8 cellular contexts compared by ENCODE assay signal in the genomic region with DNA sequence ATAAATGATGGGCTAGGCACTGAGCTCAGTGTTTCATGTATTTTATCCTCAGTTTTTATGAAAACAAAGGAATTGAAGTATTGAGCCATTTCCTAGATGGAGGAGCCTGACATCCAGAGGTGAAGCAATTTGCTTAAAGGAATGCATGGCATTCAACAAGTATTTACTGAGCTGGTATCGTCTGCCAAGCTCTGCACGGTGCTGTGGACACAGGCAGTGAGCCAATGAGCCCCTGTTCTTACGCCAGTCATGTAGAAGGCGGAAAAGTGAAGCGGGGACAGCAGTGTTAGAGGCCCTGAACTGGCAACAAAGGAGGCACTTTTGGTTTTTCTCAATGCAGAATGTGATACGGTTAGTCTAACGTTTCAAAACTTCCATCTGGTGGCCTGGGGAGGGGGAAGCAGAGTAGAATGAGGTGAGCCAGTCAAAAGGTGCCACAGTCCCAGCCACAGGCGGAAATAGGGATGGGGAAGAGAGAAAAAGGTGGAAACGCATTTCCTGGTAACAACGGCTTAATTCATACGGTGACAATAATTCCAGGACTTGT.
DNase-seq lines count a peak whose midpoint lies in the region; ATAC-seq, FAIRE-seq and TF ChIP-seq lines count a peak whose summit lies in the region.

No MANE protein-coding gene starts in this region.

- peaks cover 0 to 3% (median 0%) of the 10 kb centered on the region in 4 experiments; a peak in 3 of 8 replicates for H3K36me3 ChIP-seq in H1 (ENCODE audit: control insufficient read depth in 2 of 4, insufficient read depth in 4 of 4, low read length in 3 of 4)

- H3K79me2 ChIP-seq in H1 (ENCODE audit: control insufficient read depth in 1 of 2, insufficient read depth in 2 of 2, low read length in 2 of 2), result no peaks in the 10 kb centered on the region

- WGBS in H1 (ENCODE audit: extremely low coverage in 1 of 2, insufficient coverage in 1 of 2, insufficient read length in 1 of 2, insufficient replicate concordance in 2 of 2, low coverage in 1 of 2, low lambda C conversion rate in 2 of 2, missing lambda C conversion rate in 1 of 2), 2 experiments, result 61% methylated on average over 11 of the region's 11 CpGs; no CpG with 5 or more reads in 1 of the 2 experiments

- POLR2A ChIA-PET in AG04449 (lab: Yijun Ruan, JAX), result interaction anchor here (1.0 to 1.6 kb wide), 3 partner anchors 12 to 134 kb away, joined by 3 to 6 read pairs (median 5); a partner anchor contains a TSS
- POLR2A ChIA-PET in H1 (lab: Charles Lee; ENCODE audit: partially characterized antibody), result interaction anchor here (0.6 to 1.8 kb wide), 5 partner anchors 16 to 182 kb away, joined by 3 read pairs; no protein-coding TSS in a partner anchor

- peak overlapping the region; percentile 4; the same call in 1 of the 2 replicates for H2AK5ac ChIP-seq in H1 (ENCODE audit: low read depth, low read length)

- H3K36me3 Mint-ChIP-seq in stimulated activated effector memory CD8-positive, alpha-beta T cell treated with anti-CD3 and anti-CD28 coated beads, Interleukin-12 subunit alpha, Interleukin-12 subunit beta, amount 100 ng/mL, for 72 hours, result peaks cover 39% of the 10 kb centered on the region

- H2BK5ac ChIP-seq in H1 (ENCODE audit: low read depth, low read length), result peak overlapping the region; percentile 14; the same call in 1 of the 2 replicates

- TF ChIP-seq POLR2A in H1 (IDR thresholded peaks at IDR 0.05; ENCODE audit: control extremely low read depth in 1 of 2, low read depth in 2 of 2, low read length in 2 of 2), result no peak

- H2BK20ac ChIP-seq in H1 (ENCODE audit: low read length), result no peak overlapping the region

- H3K9me3 Mint-ChIP-seq in stimulated activated effector memory CD8-positive, alpha-beta T cell treated with anti-CD3 and anti-CD28 coated beads, Interleukin-12 subunit alpha, Interleukin-12 subunit beta, amount 100 ng/mL, for 72 hours, result no peaks in the 10 kb centered on the region

- H3K27ac Mint-ChIP-seq in stimulated activated effector memory CD8-positive, alpha-beta T cell treated with anti-CD3 and anti-CD28 coated beads, Interleukin-12 subunit alpha, Interleukin-12 subunit beta, amount 100 ng/mL, for 72 hours, result no peak overlapping the region

- H3K4me3 Mint-ChIP-seq in stimulated activated effector memory CD8-positive, alpha-beta T cell treated with anti-CD3 and anti-CD28 coated beads, Interleukin-12 subunit alpha, Interleukin-12 subunit beta, amount 100 ng/mL, for 72 hours, result no peak overlapping the region

- H3K18ac ChIP-seq in H1 (ENCODE audit: extremely low read depth, low read length), result no peak overlapping the region

- H3K4me3 ChIP-seq in AG04449 (ENCODE audit: low read depth, low read length) (no peak overlapping the region), H1 (ENCODE audit: extremely low read depth in 1 of 4, insufficient read depth in 2 of 4, low read depth in 3 of 4, low read length in 4 of 4) (no peak overlapping the region)

- CTCF ChIA-PET in AG04449 (lab: Yijun Ruan, JAX) (interaction anchor here (1.1 to 13.3 kb wide), 24 partner anchors 11 to 181 kb away, joined by 3 to 193 read pairs (median 8); a partner anchor contains a TSS), H1 (lab: Charles Lee; ENCODE audit: partially characterized antibody) (interaction anchor here (0.8 to 11.1 kb wide), 37 partner anchors 8 to 412 kb away, joined by 3 to 180 read pairs (median 5); a partner anchor contains a TSS)

- H3K27ac ChIP-seq in H1 (ENCODE audit: low read depth, low read length), result peak overlapping the region; percentile 28; the same call in 1 of the 2 replicates

- H3K9me3 ChIP-seq in H1 (ENCODE audit: insufficient read depth in 2 of 2, low read depth in 1 of 2, low read length in 1 of 2), result no peaks in the 10 kb centered on the region

- H3K23ac ChIP-seq in H1 (ENCODE audit: insufficient read length), result no peak overlapping the region

- H3K56ac ChIP-seq in H1 (replicated peaks; ENCODE audit: insufficient read length, low read depth, low read length), result no peak overlapping the region

- no peak for TF ChIP-seq EP300 in H1 (IDR thresholded peaks at IDR 0.05; ENCODE audit: borderline replicate concordance in 1 of 2, low read depth in 2 of 2, low read length in 2 of 2)

- no peak overlapping the region for H3K14ac ChIP-seq in H1 (ENCODE audit: insufficient read length)

- no peak for TF ChIP-seq RAD21 in H1 (IDR thresholded peaks at IDR 0.05 in 1 of 2, conservative IDR thresholded peaks at IDR 0.05 in 1 of 2; ENCODE audit: low read depth in 2 of 2, low read length in 2 of 2)

- no peaks in the 10 kb centered on the region for H3K27me3 ChIP-seq in H1 (replicated peaks in 1 of 4; ENCODE audit: control insufficient read depth in 3 of 4, extremely low read depth in 1 of 4, insufficient read depth in 3 of 4, low read length in 3 of 4)

- ATAC-seq in GM19463 (IDR thresholded peaks at IDR 0.05; ENCODE audit: unreplicated experiment), result no peak
- no peak for ATAC-seq in stimulated activated effector memory CD8-positive, alpha-beta T cell treated with anti-CD3 and anti-CD28 coated beads, Interleukin-12 subunit alpha, Interleukin-12 subunit beta, amount 100 ng/mL, for 72 hours

- no peak overlapping the region for H2BK120ac ChIP-seq in H1 (replicated peaks; ENCODE audit: low read depth, low read length)

- H2AFZ ChIP-seq in H1 (ENCODE audit: low read length), result no peak overlapping the region

- H3K79me1 ChIP-seq in H1 (ENCODE audit: low read depth, low read length), result no peaks in the 10 kb centered on the region

- FAIRE-seq in H1 (lab: Jason Lieb, UNC), result no peak

- H3K9ac ChIP-seq in H1 (replicated peaks in 1 of 4; ENCODE audit: extremely low read depth in 1 of 4, low read depth in 3 of 4, low read length in 3 of 4), result no peak overlapping the region

- no peaks in the 10 kb centered on the region for H3K23me2 ChIP-seq in H1 (ENCODE audit: low read depth, low read length)

- no peak overlapping the region for H4K8ac ChIP-seq in H1 (ENCODE audit: extremely low read depth, insufficient read depth, low read length)

- peaks cover 11 to 27% (median 22%) of the 10 kb centered on the region in 4 experiments for H3K4me1 ChIP-seq in H1 (replicated peaks in 1 of 4; ENCODE audit: control insufficient read depth in 3 of 4, insufficient read depth in 4 of 4, low read length in 3 of 4)

- no peaks in the 10 kb centered on the region for H4K20me1 ChIP-seq in H1 (replicated peaks in 1 of 2; ENCODE audit: control insufficient read depth in 1 of 2, insufficient read depth in 2 of 2, low read length in 2 of 2)

- peak overlapping the region; percentile 8 to 12; a peak in 1 of 4 replicates for H3K4me2 ChIP-seq in H1 (ENCODE audit: insufficient read depth in 1 of 2, low read depth in 2 of 2, low read length in 2 of 2)

- peaks cover 18% of the 10 kb centered on the region for H3K4me1 Mint-ChIP-seq in stimulated activated effector memory CD8-positive, alpha-beta T cell treated with anti-CD3 and anti-CD28 coated beads, Interleukin-12 subunit alpha, Interleukin-12 subunit beta, amount 100 ng/mL, for 72 hours

- DNase-seq in AG04449 (ENCODE audit: low read depth, low spot score) (peak; percentile 97), NCI-H1105 treated with DMSO at 0.1 percent for 48 hours (lab: John Stamatoyannopoulos, UW) (peak; percentile 13), H1 (ENCODE audit: low read depth in 1 of 2, low spot score in 2 of 2) (no peak), mucosa of gallbladder (ENCODE audit: low spot score) (peak; percentile 81), GM20000 (ENCODE audit: low spot score) (no peak)
- no peak for DNase-seq in stimulated activated effector memory CD8-positive, alpha-beta T cell treated with anti-CD3 and anti-CD28 coated beads, Interleukin-12 subunit alpha, Interleukin-12 subunit beta, amount 100 ng/mL, for 72 hours (ENCODE audit: low spot score in 2 of 2)
- no peak for DNase-seq in stimulated activated CD4-positive, alpha-beta T cell treated with anti-CD3 and anti-CD28 coated beads, Interleukin-12 subunit alpha, Interleukin-12 subunit beta, amount 100 ng/mL, for 4 hours

- H3K4ac ChIP-seq in H1 (replicated peaks; ENCODE audit: insufficient read length, low read depth, low read length), result no peak overlapping the region

- H4K91ac ChIP-seq in H1 (replicated peaks; ENCODE audit: insufficient read length, low read length), result no peak overlapping the region

- no peak overlapping the region for H2BK15ac ChIP-seq in H1 (ENCODE audit: low read length)

- TF ChIP-seq CTCF in AG04449 (IDR thresholded peaks at IDR 0.05; ENCODE audit: insufficient read depth, low read length, missing control alignments) (no peak), H1 (IDR thresholded peaks at IDR 0.05; ENCODE audit: control extremely low read depth in 1 of 3, insufficient read depth in 1 of 3, low read depth in 1 of 3, low read length in 3 of 3) (no peak), GM20000 (IDR thresholded peaks at IDR 0.05; ENCODE audit: extremely low read depth, missing control alignments) (no peak)

- peak overlapping the region; percentile 93 for H2BK12ac ChIP-seq in H1 (ENCODE audit: low read depth, low read length)

- no peak overlapping the region for H4K5ac ChIP-seq in H1 (ENCODE audit: insufficient read length, low read depth, low read length)

TF ChIP-seq in H1, 55 proteins besides CTCF, POLR2A, EP300 and RAD21:
- TF ChIP-seq, protein P1, sequence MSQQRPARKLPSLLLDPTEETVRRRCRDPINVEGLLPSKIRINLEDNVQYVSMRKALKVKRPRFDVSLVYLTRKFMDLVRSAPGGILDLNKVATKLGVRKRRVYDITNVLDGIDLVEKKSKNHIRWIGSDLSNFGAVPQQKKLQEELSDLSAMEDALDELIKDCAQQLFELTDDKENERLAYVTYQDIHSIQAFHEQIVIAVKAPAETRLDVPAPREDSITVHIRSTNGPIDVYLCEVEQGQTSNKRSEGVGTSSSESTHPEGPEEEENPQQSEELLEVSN (IDR thresholded peaks at IDR 0.05), result no peak
- TF ChIP-seq CEBPB (IDR thresholded peaks at IDR 0.05; ENCODE audit: low read depth, low read length) (peak; percentile 87), TEAD4 (IDR thresholded peaks at IDR 0.05; ENCODE audit: low read depth, low read length) (peak; percentile 86)
TF ChIP-seq in H1: peak in this region for 2.

Comparison
In these comparisons a context has a peak if more than half of its experiments do, and no peak if none do; other contexts are left out.
1. DNase-seq: peak in AG04449 (single experiment), NCI-H1105 treated with DMSO at 0.1 percent for 48 hours (single experiment) and mucosa of gallbladder (single experiment); none in H1 (0 of 2), GM20000 (single experiment), stimulated activated effector memory CD8-positive, alpha-beta T cell treated with anti-CD3 and anti-CD28 coated beads, Interleukin-12 subunit alpha, Interleukin-12 subunit beta, amount 100 ng/mL, for 72 hours (0 of 2) and stimulated activated CD4-positive, alpha-beta T cell treated with anti-CD3 and anti-CD28 coated beads, Interleukin-12 subunit alpha, Interleukin-12 subunit beta, amount 100 ng/mL, for 4 hours (single experiment).